Comparison of ENCODE assay signal across 8 cellular contexts in genomic region chr15:89575146-89575655, GRCh38. TPM values are rescaled to one million over a fixed set of nuclear protein-coding genes. Genes with fewer than 3 reads are reported as not detected.
A peak's percentile ranks its signal among the peaks of the same experiment; 100 is the strongest.
DNase-seq lines count a peak whose midpoint lies in the region; ATAC-seq and TF ChIP-seq lines count a peak whose summit lies in the region.

Gene TICRR, plus strand, starts transcription at chr15:89575469. Its CDS starts 118 bp downstream, at chr15:89575587.

- H3K9me3 Mint-ChIP-seq in IgD-negative memory B cell: no peaks in the 10 kb centered on the region

- peak; percentile 95 for DNase-seq in DMS153 (lab: John Stamatoyannopoulos, UW)
- peak; percentile 99 for DNase-seq in OCI-M1 (lab: John Stamatoyannopoulos, UW)
- peak; percentile 84 for DNase-seq in activated T-cell treated with anti-CD3 and anti-CD28 coated beads for 1 hour (ENCODE audit: low read depth)
- DNase-seq in epithelial cell of proximal tubule (ENCODE audit: low read depth): peak; percentile 96
- DNase-seq in mucosa of gallbladder (ENCODE audit: low spot score): peak; percentile 98
- peak; percentile 85 for DNase-seq in stimulated activated CD8-positive, alpha-beta memory T cell treated with anti-CD3 and anti-CD28 coated beads, Interleukin-4, amount 100 ng/mL, for 24 hours (ENCODE audit: low read depth)

- peaks cover 7 to 12% (median 11%) of the 10 kb centered on the region in 3 donors for H3K4me1 Mint-ChIP-seq in IgD-negative memory B cell

- peaks cover 2% of the 10 kb centered on the region for H3K36me3 Mint-ChIP-seq in IgD-negative memory B cell

- peak within 1 kb of the TSS; percentile 44 to 98 (median 61) for H3K27ac Mint-ChIP-seq in IgD-negative memory B cell

- H3K27me3 Mint-ChIP-seq in IgD-negative memory B cell: peaks cover 7% of the 10 kb centered on the region

- peak within 1 kb of the TSS; percentile 81 for H3K4me3 ChIP-seq in epithelial cell of proximal tubule (ENCODE audit: low read depth, low read length)

- TF ChIP-seq CTCF in epithelial cell of proximal tubule (conservative IDR thresholded peaks at IDR 0.05; ENCODE audit: low read depth, low read length): no peak

- peak within 1 kb of the TSS; percentile 82 to 95 (median 89) for H3K4me3 Mint-ChIP-seq in IgD-negative memory B cell

- peak; percentile 96 for ATAC-seq in GM21576 (IDR thresholded peaks at IDR 0.05; ENCODE audit: unreplicated experiment)

RNA-seq across cellular contexts. Expression of gene TICRR, which starts in this region (rescaled TPM):
- not detected for polyA plus RNA-seq in IgD-negative memory B cell
- total RNA-seq in epithelial cell of proximal tubule: 12.0 and 13.1 TPM in 2 replicates
- total RNA-seq in mucosa of gallbladder: 0.37 TPM

Comparison
In these comparisons a context has a peak if more than half of its experiments do, and no peak if none do; other contexts are left out.
1. Peak in every context shown above with its lines: DNase-seq, ATAC-seq and H3K4me3 ChIP-seq.
2. Peak in DNase-seq in mucosa of gallbladder; RNA of the gene not detected or under 1 TPM.